Comparison of ENCODE assay signal across 35 cellular contexts in the genomic region with DNA sequence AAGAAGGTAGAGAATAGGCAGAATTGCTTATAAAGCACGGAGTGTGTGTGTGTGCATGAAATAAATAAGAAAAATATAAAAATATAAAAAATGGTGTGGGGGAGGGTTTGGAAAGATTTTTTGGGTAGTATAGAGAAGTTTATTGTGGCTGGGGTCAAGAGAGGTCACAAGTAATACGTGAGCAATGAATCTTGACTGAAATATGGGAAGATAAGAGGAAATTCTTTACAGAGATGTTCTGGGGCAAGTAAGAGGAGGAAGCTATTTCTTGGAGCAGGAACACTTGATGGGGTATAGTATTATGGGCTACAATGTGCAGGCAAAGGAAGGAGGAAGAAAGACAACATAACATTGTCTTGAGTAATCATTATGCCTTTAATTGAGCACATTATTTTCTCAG. TPM values are rescaled to one million over a fixed set of nuclear protein-coding genes. Genes with fewer than 3 reads are reported as not detected.
"Had no signal": no experiment of that assay in that cellular context is flagged by ENCODE, and none has a peak within 500 bp of the region (broad histone marks: within the 10 kb centered on the region; RNA-seq: fewer than 3 reads in every experiment).

No MANE protein-coding gene starts in this region.

- H3K27ac Mint-ChIP-seq: activated CD4-positive, alpha-beta memory T cell treated with anti-CD3 and anti-CD28 coated beads, Interleukin-2, amount 10 ng/mL, durations not matched to agents 7 days and 5 days; activated CD4-positive, alpha-beta T cell treated with anti-CD3 and anti-CD28 coated beads, Interleukin-2, amount 10 ng/mL, durations not matched to agents 7 days and 5 days; activated naive CD8-positive, alpha-beta T cell; activated T-helper 17 cell treated with anti-CD3 and anti-CD28 coated beads, Interleukin-2, amount 50 U/mL, for 72 hours; effector memory CD8-positive, alpha-beta T cell; T-helper 17 cell; T-helper 2 cell treated with Interferon-gamma antibody and Interleukin-4, amounts not matched to agents 5 μg/mL and 100 μg/mL, for 36 hours; WTC11 had no signal

- ATAC-seq: activated T-cell treated with anti-CD3 and anti-CD28 coated beads, Interleukin-2, amount 50 U/mL, for 4 hours; activated T-helper 17 cell treated with anti-CD3 and anti-CD28 coated beads, Interleukin-2, amount 50 U/mL, for 72 hours; body of pancreas; effector memory CD8-positive, alpha-beta T cell; foreskin keratinocyte; gastrocnemius medialis; heart left ventricle; T-helper 17 cell; WTC11 had no signal

- H3K36me3 Mint-ChIP-seq: activated naive CD8-positive, alpha-beta T cell; WTC11 had no signal

- H3K27me3 Mint-ChIP-seq: activated CD4-positive, alpha-beta memory T cell treated with anti-CD3 and anti-CD28 coated beads, Interleukin-2, amount 10 ng/mL, durations not matched to agents 7 days and 5 days had no signal

- H3K4me1 Mint-ChIP-seq: activated T-helper 17 cell treated with anti-CD3 and anti-CD28 coated beads, Interleukin-2, amount 50 U/mL, for 72 hours; WTC11 had no signal

- H3K4me3 Mint-ChIP-seq: activated CD4-positive, alpha-beta memory T cell treated with anti-CD3 and anti-CD28 coated beads, Interleukin-2, amount 10 ng/mL, durations not matched to agents 7 days and 5 days; activated CD4-positive, alpha-beta T cell treated with anti-CD3 and anti-CD28 coated beads, Interleukin-2, amount 10 ng/mL, durations not matched to agents 7 days and 5 days; activated naive CD8-positive, alpha-beta T cell; activated T-cell treated with anti-CD3 and anti-CD28 coated beads, Interleukin-2, amount 50 U/mL, for 4 hours; activated T-helper 17 cell treated with anti-CD3 and anti-CD28 coated beads, Interleukin-2, amount 50 U/mL, for 72 hours; effector memory CD8-positive, alpha-beta T cell; T-helper 17 cell; T-helper 2 cell treated with Interferon-gamma antibody and Interleukin-4, amounts not matched to agents 5 μg/mL and 100 μg/mL, for 36 hours; WTC11 had no signal

- H3K9me3 Mint-ChIP-seq: activated CD4-positive, alpha-beta memory T cell treated with anti-CD3 and anti-CD28 coated beads, Interleukin-2, amount 10 ng/mL, durations not matched to agents 7 days and 5 days; activated CD4-positive, alpha-beta T cell treated with anti-CD3 and anti-CD28 coated beads, Interleukin-2, amount 10 ng/mL, durations not matched to agents 7 days and 5 days; activated T-cell treated with anti-CD3 and anti-CD28 coated beads, Interleukin-2, amount 50 U/mL, for 4 hours; activated T-helper 17 cell treated with anti-CD3 and anti-CD28 coated beads, Interleukin-2, amount 50 U/mL, for 72 hours; effector memory CD8-positive, alpha-beta T cell; T-helper 2 cell treated with Interferon-gamma antibody and Interleukin-4, amounts not matched to agents 5 μg/mL and 100 μg/mL, for 36 hours; WTC11 had no signal

- DNase-seq: activated CD4-positive, alpha-beta memory T cell treated with anti-CD3 and anti-CD28 coated beads, Interleukin-2, amount 10 ng/mL, durations not matched to agents 7 days and 5 days; activated CD4-positive, alpha-beta T cell treated with anti-CD3 and anti-CD28 coated beads for 1 hour; activated CD4-positive, alpha-beta T cell treated with anti-CD3 and anti-CD28 coated beads for 4 hours; activated CD4-positive, alpha-beta T cell treated with anti-CD3 and anti-CD28 coated beads, Interleukin-2, amount 10 ng/mL, durations not matched to agents 7 days and 5 days; activated CD4-positive, alpha-beta T cell treated with anti-CD3 and anti-CD28 coated beads, Interleukin-2, amount 50 U/mL, for 4 hours; activated CD8-positive, alpha-beta memory T cell treated with anti-CD3 and anti-CD28 coated beads, Interleukin-2, amount 50 U/mL, for 48 hours; activated effector memory CD4-positive, alpha-beta T cell treated with Interleukin-2 at 50 U/mL for 16 hours; activated gamma-delta T cell treated with Interleukin-2 at 50 U/mL for 16 hours; activated naive CD4-positive, alpha-beta T cell treated with anti-CD3 and anti-CD28 coated beads, Interleukin-2, amount 50 U/mL, for 16 hours; activated naive CD4-positive, alpha-beta T cell treated with Interleukin-2 at 50 U/mL for 16 hours; activated T-cell treated with anti-CD3 and anti-CD28 coated beads for 4 hours; activated T-cell treated with anti-CD3 and anti-CD28 coated beads, Interleukin-2, amount 50 U/mL, for 4 hours; amygdala; aorta; body of pancreas; caudate nucleus; cortex of kidney; dermis blood vessel endothelial cell; effector CD4-positive, alpha-beta T cell; effector memory CD8-positive, alpha-beta T cell; erythroblast; foreskin keratinocyte; gastrocnemius medialis; glutamatergic neuron; heart left ventricle; T-helper 1 cell; T-helper 17 cell; T1000 had no signal

RNA-seq across cellular contexts. Expression of a gene that starts 2.1 kb away (rescaled TPM):
- total RNA-seq: activated CD4-positive, alpha-beta memory T cell treated with anti-CD3 and anti-CD28 coated beads, Interleukin-2, amount 10 ng/mL, durations not matched to agents 7 days and 5 days; activated CD4-positive, alpha-beta T cell treated with anti-CD3 and anti-CD28 coated beads, Interleukin-2, amount 10 ng/mL, durations not matched to agents 7 days and 5 days; activated T-helper 17 cell treated with anti-CD3 and anti-CD28 coated beads, Interleukin-2, amount 50 U/mL, for 72 hours; body of pancreas; chondrocyte; dermis blood vessel endothelial cell; foreskin keratinocyte; gastrocnemius medialis; WTC11 had no signal
- polyA plus RNA-seq: aorta, foreskin keratinocyte, heart left ventricle had no signal

RNA-seq across cellular contexts. Expression of a gene that starts 5.3 kb away (rescaled TPM):
- total RNA-seq: activated CD4-positive, alpha-beta memory T cell treated with anti-CD3 and anti-CD28 coated beads, Interleukin-2, amount 10 ng/mL, durations not matched to agents 7 days and 5 days; activated CD4-positive, alpha-beta T cell treated with anti-CD3 and anti-CD28 coated beads, Interleukin-2, amount 10 ng/mL, durations not matched to agents 7 days and 5 days; activated T-cell treated with anti-CD3 and anti-CD28 coated beads, Interleukin-2, amount 50 U/mL, for 4 hours; activated T-helper 17 cell treated with anti-CD3 and anti-CD28 coated beads, Interleukin-2, amount 50 U/mL, for 72 hours; chondrocyte; dermis blood vessel endothelial cell; foreskin keratinocyte; WTC11 had no signal
- polyA plus RNA-seq: foreskin keratinocyte had no signal

RNA-seq across cellular contexts. Expression of a gene that starts 17.5 kb away (rescaled TPM):
- total RNA-seq: activated CD4-positive, alpha-beta memory T cell treated with anti-CD3 and anti-CD28 coated beads, Interleukin-2, amount 10 ng/mL, durations not matched to agents 7 days and 5 days; activated CD4-positive, alpha-beta T cell treated with anti-CD3 and anti-CD28 coated beads, Interleukin-2, amount 10 ng/mL, durations not matched to agents 7 days and 5 days; activated T-helper 17 cell treated with anti-CD3 and anti-CD28 coated beads, Interleukin-2, amount 50 U/mL, for 72 hours; aorta; body of pancreas; chondrocyte; dermis blood vessel endothelial cell; esophagus muscularis mucosa; foreskin keratinocyte; gastrocnemius medialis; heart left ventricle; T-helper 17 cell had no signal
- polyA plus RNA-seq: adipose tissue, aorta, foreskin keratinocyte, heart left ventricle had no signal

RNA-seq across cellular contexts. Expression of a gene that starts 22.4 kb away (rescaled TPM):
- total RNA-seq: activated CD4-positive, alpha-beta memory T cell treated with anti-CD3 and anti-CD28 coated beads, Interleukin-2, amount 10 ng/mL, durations not matched to agents 7 days and 5 days; activated CD4-positive, alpha-beta T cell treated with anti-CD3 and anti-CD28 coated beads, Interleukin-2, amount 10 ng/mL, durations not matched to agents 7 days and 5 days; activated T-helper 17 cell treated with anti-CD3 and anti-CD28 coated beads, Interleukin-2, amount 50 U/mL, for 72 hours; body of pancreas; chondrocyte; dermis blood vessel endothelial cell; esophagus muscularis mucosa; foreskin keratinocyte; gastrocnemius medialis had no signal
- polyA plus RNA-seq: adipose tissue, foreskin keratinocyte, heart left ventricle had no signal

RNA-seq across cellular contexts. Expression of a gene that starts 31.7 kb away (rescaled TPM):
- total RNA-seq: activated CD4-positive, alpha-beta memory T cell treated with anti-CD3 and anti-CD28 coated beads, Interleukin-2, amount 10 ng/mL, durations not matched to agents 7 days and 5 days; activated CD4-positive, alpha-beta T cell treated with anti-CD3 and anti-CD28 coated beads, Interleukin-2, amount 10 ng/mL, durations not matched to agents 7 days and 5 days; activated T-cell treated with anti-CD3 and anti-CD28 coated beads, Interleukin-2, amount 50 U/mL, for 4 hours; activated T-helper 17 cell treated with anti-CD3 and anti-CD28 coated beads, Interleukin-2, amount 50 U/mL, for 72 hours; aorta; body of pancreas; chondrocyte; dermis blood vessel endothelial cell; esophagus muscularis mucosa; foreskin keratinocyte; gastrocnemius medialis; heart left ventricle; T-helper 17 cell; WTC11 had no signal
- polyA plus RNA-seq: adipose tissue, aorta, foreskin keratinocyte, heart left ventricle had no signal
